ENCODE assay signal across 11 cellular contexts in the genomic region with DNA sequence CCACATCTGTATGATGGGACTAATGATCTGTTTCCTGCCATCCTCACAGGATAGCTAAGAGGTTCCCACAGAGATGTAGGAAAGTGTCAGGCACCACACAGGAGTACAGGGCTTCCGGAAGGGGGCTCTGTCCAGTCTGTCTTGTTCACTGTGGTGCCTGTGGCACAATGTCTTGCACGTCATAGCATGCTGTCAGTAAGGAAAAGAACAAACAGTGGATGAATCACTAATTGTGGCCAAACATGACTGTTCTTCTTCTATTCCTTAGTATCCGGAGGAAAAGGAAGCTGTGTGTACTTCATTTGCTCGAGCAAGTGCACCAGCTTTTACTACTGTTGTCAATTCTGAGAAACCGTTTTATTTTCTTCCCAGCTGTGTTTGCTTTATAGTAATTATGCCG.
DNase-seq lines count a peak whose midpoint lies in the region; ATAC-seq and TF ChIP-seq lines count a peak whose summit lies in the region.
"Had no signal": no experiment of that assay in that cellular context is flagged by ENCODE, and none has a peak within 500 bp of the region (broad histone marks: within the 10 kb centered on the region; RNA-seq: fewer than 3 reads in every experiment).

No MANE protein-coding gene starts in this region.

- H3K27me3 Mint-ChIP-seq in CD14-positive monocyte (ENCODE audit: low read depth in 3 of 3) (peaks cover 0 to 2% (median 0%) of the 10 kb centered on the region in 3 donors), Calu3 (ENCODE audit: unreplicated experiment) (no peaks in the 10 kb centered on the region)
- H3K27me3 Mint-ChIP-seq: naive B cell had no signal

- H3K4me3 Mint-ChIP-seq in CD14-positive monocyte (no peak overlapping the region), Calu3 (ENCODE audit: low read depth, unreplicated experiment) (no peak overlapping the region)
- H3K4me3 Mint-ChIP-seq: naive B cell had no signal

- H3K36me3 ChIP-seq in Panc1 (ENCODE audit: control insufficient read depth, insufficient read depth, low read length) (no peaks in the 10 kb centered on the region), neuronal stem cell (replicated peaks in 1 of 2; ENCODE audit: control insufficient read depth in 2 of 2, insufficient read depth in 2 of 2, low read length in 2 of 2) (peaks cover 7 to 78% of the 10 kb centered on the region in 2 donors), ascending aorta (peaks cover 24 to 31% of the 10 kb centered on the region in 2 donors)

- intact Hi-C loops in CD14-positive monocyte (cut with micrococcal nuclease) (no loop called here), Panc1 (cut with micrococcal nuclease; ENCODE audit: unreplicated experiment) (no loop called here), Calu3 (cut with micrococcal nuclease; ENCODE audit: unreplicated experiment) (loop anchor here (5.0 kb wide), 1 partner anchor 76 kb away; no protein-coding TSS in a partner anchor), ascending aorta (cut with DNase I) (loop anchor here (5.0 kb wide), 1 partner anchor 101 kb away; no protein-coding TSS in a partner anchor)

- H3K4me1 ChIP-seq in Panc1 (ENCODE audit: control insufficient read depth, insufficient read depth, low read length): no peaks in the 10 kb centered on the region
- no peaks in the 10 kb centered on the region for H3K4me1 ChIP-seq in neuronal stem cell (ENCODE audit: control insufficient read depth in 2 of 2, insufficient read depth in 1 of 2, low read depth in 1 of 2, low read length in 2 of 2)
- H3K4me1 ChIP-seq in ascending aorta: no peaks in the 10 kb centered on the region

- H3K4me2 ChIP-seq in neuronal stem cell (ENCODE audit: insufficient read depth, low read length, poor library complexity, severe bottlenecking): no peak overlapping the region

- H3K4me3 ChIP-seq in Panc1 (ENCODE audit: low read depth in 2 of 2, low read length in 2 of 2) (no peak overlapping the region), neuronal stem cell (ENCODE audit: low read length in 2 of 2) (no peak overlapping the region), ascending aorta (no peak overlapping the region)

- no TSS peak for BruUV-seq in Panc1 (replicated peaks; lab: Mats Ljungman, UMichigan)
- no TSS peak for BruUV-seq in Calu3 (replicated peaks; lab: Mats Ljungman, UMichigan)

- CTCF ChIA-PET in Panc1 (lab: Charles Lee) (no interaction called here), Calu3 (lab: Charles Lee) (no interaction called here)

- no peaks in the 10 kb centered on the region for H3K79me1 ChIP-seq in neuronal stem cell (ENCODE audit: low read depth, low read length)

- POLR2A ChIA-PET in Panc1 (lab: Charles Lee): no interaction called here

- no peak overlapping the region for H3K27ac ChIP-seq in Panc1 (ENCODE audit: low read length)
- H3K27ac ChIP-seq in epithelial cell of prostate: peak overlapping the region; percentile 60
- no peak overlapping the region for H3K27ac ChIP-seq in neuronal stem cell (replicated peaks; ENCODE audit: low read length)
- no peak overlapping the region for H3K27ac ChIP-seq in ascending aorta

- H4K8ac ChIP-seq in neuronal stem cell (ENCODE audit: low read depth, low read length): no peak overlapping the region

- no CpG with 5 or more reads among the region's 6 CpGs for WGBS in neuronal stem cell (ENCODE audit: extremely low coverage in 2 of 2, insufficient read length in 2 of 2, insufficient replicate concordance in 1 of 2), 2 donors

- H4K91ac ChIP-seq in neuronal stem cell (ENCODE audit: low read depth, low read length, poor library complexity): no peak overlapping the region

- TF ChIP-seq CTCF in CD14-positive monocyte (IDR thresholded peaks at IDR 0.05): no peak
- TF ChIP-seq CTCF in Panc1 (IDR thresholded peaks at IDR 0.05): no peak
- TF ChIP-seq CTCF in Calu3 (IDR thresholded peaks at IDR 0.05; ENCODE audit: unreplicated experiment): no peak
- TF ChIP-seq CTCF in ascending aorta (IDR thresholded peaks at IDR 0.05): no peak

- H3K4me1 Mint-ChIP-seq in CD14-positive monocyte: peaks cover 27% of the 10 kb centered on the region
- H3K4me1 Mint-ChIP-seq in Calu3 (ENCODE audit: low read depth, unreplicated experiment): no peaks in the 10 kb centered on the region

- H3K27ac Mint-ChIP-seq in CD14-positive monocyte (peak overlapping the region; percentile 6 to 91 (median 70)), Calu3 (ENCODE audit: unreplicated experiment) (no peak overlapping the region)

- no peaks in the 10 kb centered on the region for H3K27me3 ChIP-seq in Panc1 (ENCODE audit: control insufficient read depth, insufficient read depth, low read length)
- no peaks in the 10 kb centered on the region for H3K27me3 ChIP-seq in neuronal stem cell (ENCODE audit: control insufficient read depth in 3 of 3, insufficient read depth in 3 of 3, low read depth in 1 of 3, low read length in 3 of 3)
- H3K27me3 ChIP-seq in ascending aorta: no peaks in the 10 kb centered on the region

- H2BK5ac ChIP-seq in neuronal stem cell (ENCODE audit: low read length): no peak overlapping the region

- H2BK120ac ChIP-seq in neuronal stem cell (ENCODE audit: low read depth, low read length): no peak overlapping the region

- H2AK5ac ChIP-seq in neuronal stem cell (ENCODE audit: low read depth, low read length): no peak overlapping the region

- H2BK15ac ChIP-seq in neuronal stem cell (ENCODE audit: low read length): no peak overlapping the region

- H3K9ac ChIP-seq in neuronal stem cell (ENCODE audit: low read depth, low read length, poor library complexity): no peak overlapping the region

- no peak overlapping the region for H3K14ac ChIP-seq in neuronal stem cell (ENCODE audit: low read length)

- in situ Hi-C loops in Panc1 (cut with HindIII; ENCODE audit: low pct_unique_long_range_greater_than_20kb, low sequenced_read_pairs): no loop called here

- DNase-seq in CD14-positive monocyte (ENCODE audit: low spot score): no peak
- peak; percentile 22 for DNase-seq in Panc1 (ENCODE audit: low read depth, low spot score)
- peak; percentile 73 for DNase-seq in epithelial cell of prostate (ENCODE audit: low read depth, low spot score)
- no peak for DNase-seq in neuronal stem cell (ENCODE audit: low spot score)
- no peak for DNase-seq in Calu3
- no peak for DNase-seq in stimulated activated naive CD8-positive, alpha-beta T cell treated with anti-CD3 and anti-CD28 coated beads, Interleukin-15, Interleukin-2, amounts not matched to agents 100 U/mL and 50 U/mL, for 24 hours
- DNase-seq in NCI-H2227 treated with DMSO at 0.1 percent for 48 hours (lab: John Stamatoyannopoulos, UW): no peak
- DNase-seq in ascending aorta (ENCODE audit: low spot score in 2 of 2): no peak
- DNase-seq: naive B cell, NCI-H2029 treated with DMSO at 0.1 percent for 48 hours had no signal

- H3K23ac ChIP-seq in neuronal stem cell (ENCODE audit: low read depth, low read length, poor library complexity): no peak overlapping the region

- H3K18ac ChIP-seq in neuronal stem cell (ENCODE audit: low read length): no peak overlapping the region

- H3K9me3 ChIP-seq in Panc1 (ENCODE audit: control insufficient read depth, insufficient read depth, low read depth, low read length): no peaks in the 10 kb centered on the region
- H3K9me3 ChIP-seq in neuronal stem cell (replicated peaks in 1 of 2; ENCODE audit: control insufficient read depth in 2 of 2, insufficient read depth in 1 of 2, low read depth in 1 of 2, low read length in 2 of 2): no peaks in the 10 kb centered on the region
- H3K9me3 ChIP-seq in ascending aorta: no peaks in the 10 kb centered on the region

- H3K4ac ChIP-seq in neuronal stem cell (ENCODE audit: low read length): no peak overlapping the region

- H3K9me3 Mint-ChIP-seq in CD14-positive monocyte (no peaks in the 10 kb centered on the region), Calu3 (ENCODE audit: low read depth, unreplicated experiment) (no peaks in the 10 kb centered on the region)
- H3K9me3 Mint-ChIP-seq: naive B cell had no signal

- 0 out of 2 replicates have a peak, but pooled peaks have one; percentile 42 for ATAC-seq in Panc1
- ATAC-seq in stimulated activated naive CD8-positive, alpha-beta T cell treated with anti-CD3 and anti-CD28 coated beads, Interleukin-15, Interleukin-2, amounts not matched to agents 100 U/mL and 50 U/mL, for 24 hours: no peak
- ATAC-seq: SK-N-SH treated with all-trans-retinoic acid at 6 μM for 48 hours had no signal

- H3K36me3 Mint-ChIP-seq in CD14-positive monocyte: peaks cover 62 to 82% of the 10 kb centered on the region in 2 donors
- H3K36me3 Mint-ChIP-seq in Calu3 (ENCODE audit: insufficient read depth, unreplicated experiment): peaks cover 13% of the 10 kb centered on the region

- peak overlapping the region; percentile 25 for H2BK12ac ChIP-seq in neuronal stem cell (ENCODE audit: low read length)

- no peak overlapping the region for H2AFZ ChIP-seq in neuronal stem cell (ENCODE audit: low read length)

Comparison
In these comparisons a context has a peak if more than half of its experiments do, and no peak if none do; other contexts are left out.
1. DNase-seq: peak in Panc1 (single experiment) and epithelial cell of prostate (single experiment); none in CD14-positive monocyte (single experiment), neuronal stem cell (single experiment), Calu3 (single experiment), stimulated activated naive CD8-positive, alpha-beta T cell treated with anti-CD3 and anti-CD28 coated beads, Interleukin-15, Interleukin-2, amounts not matched to agents 100 U/mL and 50 U/mL, for 24 hours (single experiment), NCI-H2227 treated with DMSO at 0.1 percent for 48 hours (single experiment) and ascending aorta (0 of 2).
2. intact Hi-C loops: an anchor here in Calu3 (5.0 kb wide) and ascending aorta (5.0 kb wide); none called in CD14-positive monocyte and Panc1.